8 cellular contexts compared by ENCODE assay signal in genomic region chr2:152175368-152176112, GRCh38.
DNase-seq lines count a peak whose midpoint lies in the region; ATAC-seq lines count a peak whose summit lies in the region.

TSS of gene STAM2 (minus strand) at chr2:152175763. CDS start at chr2:152175642, 121 bp downstream.

- no peaks in the 10 kb centered on the region for H3K27me3 ChIP-seq in BLaER1 treated with 17β-estradiol and CSF1 and Interleukin-3, amounts not matched to agents 10 nM and 100 nM

- peaks cover 0 to 9% (median 0%) of the 10 kb centered on the region in 11 experiments; a peak in 2 of 22 replicates for H3K36me3 ChIP-seq in BLaER1 treated with 17β-estradiol and CSF1 and Interleukin-3, amounts not matched to agents 10 nM and 100 nM

- H3K4me3 ChIP-seq in BLaER1 treated with 17β-estradiol and CSF1 and Interleukin-3, amounts not matched to agents 10 nM and 100 nM: peak within 1 kb of the TSS; percentile 75 to 97 (median 85)

- ATAC-seq in HG03442 (IDR thresholded peaks at IDR 0.05; ENCODE audit: unreplicated experiment): peak; percentile 74

- peaks cover 0 to 24% (median 14%) of the 10 kb centered on the region in 11 experiments; a peak in 13 of 22 replicates for H4K20me1 ChIP-seq in BLaER1 treated with 17β-estradiol and CSF1 and Interleukin-3, amounts not matched to agents 10 nM and 100 nM

- peaks cover under 1 to 16% (median 12%) of the 10 kb centered on the region in 11 experiments; a peak in 11 of 22 replicates for H3K9me3 ChIP-seq in BLaER1 treated with 17β-estradiol and CSF1 and Interleukin-3, amounts not matched to agents 10 nM and 100 nM (replicated peaks in 1 of 11)

- H3K9ac ChIP-seq in BLaER1 treated with 17β-estradiol and CSF1 and Interleukin-3, amounts not matched to agents 10 nM and 100 nM: peak within 1 kb of the TSS; percentile 89 to 99 (median 97)

- peak within 1 kb of the TSS; percentile 92 to 99 (median 98) for H3K27ac ChIP-seq in BLaER1 treated with 17β-estradiol and CSF1 and Interleukin-3, amounts not matched to agents 10 nM and 100 nM
- peak within 1 kb of the TSS; percentile 97 for H3K27ac ChIP-seq in cingulate gyrus (ENCODE audit: low read depth, low read length)

- peaks cover 12 to 34% (median 21%) of the 10 kb centered on the region in 10 experiments for H3K4me1 ChIP-seq in BLaER1 treated with 17β-estradiol and CSF1 and Interleukin-3, amounts not matched to agents 10 nM and 100 nM

- peak within 1 kb of the TSS; percentile 81 to 98 (median 88) for H3K4me2 ChIP-seq in BLaER1 treated with 17β-estradiol and CSF1 and Interleukin-3, amounts not matched to agents 10 nM and 100 nM

- DNase-seq in GM19238 (ENCODE audit: insufficient read length, low spot score) (peak; percentile 84), NCI-H510A treated with DMSO at 0.1 percent for 48 hours (lab: John Stamatoyannopoulos, UW) (peak; percentile 82), kidney tubule cell (ENCODE audit: low spot score) (peak; percentile 93)
- DNase-seq in activated CD4-positive, alpha-beta T cell treated with anti-CD3 and anti-CD28 coated beads for 4 hours: peak; percentile 88 to 92
- peak; percentile 81 to 94 (median 86) for DNase-seq in stimulated activated CD4-positive, alpha-beta T cell treated with anti-CD3 and anti-CD28 coated beads, Interleukin-1b, Interleukin-23, amount 100 ng/mL, for 24 hours (ENCODE audit: low read depth in 4 of 4, low spot score in 1 of 4)

Comparison
In these comparisons a context has a peak if more than half of its experiments do, and no peak if none do; other contexts are left out.
1. Peak in every context shown above with its lines: DNase-seq, ATAC-seq, H3K4me3 ChIP-seq and H3K27ac ChIP-seq.